1 cellular context compared by ENCODE assay signal in genomic region chr2:231611273-231612198, GRCh38.
A peak's percentile ranks its signal among the peaks of the same experiment; 100 is the strongest.
TF ChIP-seq lines count a peak whose summit lies in the region.

No MANE protein-coding gene starts in this region.

TF ChIP-seq in GM12878, 131 proteins besides CTCF, POLR2A, EP300 and RAD21 (continued from another document):
- TF ChIP-seq, protein P1, sequence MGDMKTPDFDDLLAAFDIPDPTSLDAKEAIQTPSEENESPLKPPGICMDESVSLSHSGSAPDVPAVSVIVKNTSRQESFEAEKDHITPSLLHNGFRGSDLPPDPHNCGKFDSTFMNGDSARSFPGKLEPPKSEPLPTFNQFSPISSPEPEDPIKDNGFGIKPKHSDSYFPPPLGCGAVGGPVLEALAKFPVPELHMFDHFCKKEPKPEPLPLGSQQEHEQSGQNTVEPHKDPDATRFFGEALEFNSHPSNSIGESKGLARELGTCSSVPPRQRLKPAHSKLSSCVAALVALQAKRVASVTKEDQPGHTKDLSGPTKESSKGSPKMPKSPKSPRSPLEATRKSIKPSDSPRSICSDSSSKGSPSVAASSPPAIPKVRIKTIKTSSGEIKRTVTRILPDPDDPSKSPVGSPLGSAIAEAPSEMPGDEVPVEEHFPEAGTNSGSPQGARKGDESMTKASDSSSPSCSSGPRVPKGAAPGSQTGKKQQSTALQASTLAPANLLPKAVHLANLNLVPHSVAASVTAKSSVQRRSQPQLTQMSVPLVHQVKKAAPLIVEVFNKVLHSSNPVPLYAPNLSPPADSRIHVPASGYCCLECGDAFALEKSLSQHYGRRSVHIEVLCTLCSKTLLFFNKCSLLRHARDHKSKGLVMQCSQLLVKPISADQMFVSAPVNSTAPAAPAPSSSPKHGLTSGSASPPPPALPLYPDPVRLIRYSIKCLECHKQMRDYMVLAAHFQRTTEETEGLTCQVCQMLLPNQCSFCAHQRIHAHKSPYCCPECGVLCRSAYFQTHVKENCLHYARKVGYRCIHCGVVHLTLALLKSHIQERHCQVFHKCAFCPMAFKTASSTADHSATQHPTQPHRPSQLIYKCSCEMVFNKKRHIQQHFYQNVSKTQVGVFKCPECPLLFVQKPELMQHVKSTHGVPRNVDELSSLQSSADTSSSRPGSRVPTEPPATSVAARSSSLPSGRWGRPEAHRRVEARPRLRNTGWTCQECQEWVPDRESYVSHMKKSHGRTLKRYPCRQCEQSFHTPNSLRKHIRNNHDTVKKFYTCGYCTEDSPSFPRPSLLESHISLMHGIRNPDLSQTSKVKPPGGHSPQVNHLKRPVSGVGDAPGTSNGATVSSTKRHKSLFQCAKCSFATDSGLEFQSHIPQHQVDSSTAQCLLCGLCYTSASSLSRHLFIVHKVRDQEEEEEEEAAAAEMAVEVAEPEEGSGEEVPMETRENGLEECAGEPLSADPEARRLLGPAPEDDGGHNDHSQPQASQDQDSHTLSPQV (IDR thresholded peaks at IDR 0.05), result no peak
- TF ChIP-seq STAT3 (IDR thresholded peaks at IDR 0.05; ENCODE audit: low read depth, low read length) (no peak), E2F8 (IDR thresholded peaks at IDR 0.05; ENCODE audit: low read depth, partially characterized antibody) (no peak), CHD4 (IDR thresholded peaks at IDR 0.05) (no peak), SMARCA5 (IDR thresholded peaks at IDR 0.05) (peak; percentile 64; the same call in 1 of the 2 replicates), HDGF (IDR thresholded peaks at IDR 0.05) (peak; percentile 38; the same call in 1 of the 2 replicates), KDM1A (IDR thresholded peaks at IDR 0.05; ENCODE audit: borderline replicate concordance) (no peak), MEF2B (IDR thresholded peaks at IDR 0.05; ENCODE audit: partially characterized antibody, poor library complexity, severe bottlenecking) (no peak), ZSCAN29 (IDR thresholded peaks at IDR 0.05) (no peak), SIX5 (IDR thresholded peaks at IDR 0.05; ENCODE audit: low read depth, low read length, severe bottlenecking) (no peak), NR2C1 (IDR thresholded peaks at IDR 0.05) (no peak), MEF2A (IDR thresholded peaks at IDR 0.05; ENCODE audit: insufficient read depth, low read depth, low read length) (no peak), RB1 (IDR thresholded peaks at IDR 0.05; ENCODE audit: borderline replicate concordance) (no peak), SMC3 (IDR thresholded peaks at IDR 0.05; ENCODE audit: borderline replicate concordance, low read length) (no peak), GABPA (IDR thresholded peaks at IDR 0.05; ENCODE audit: low read depth) (no peak), RUNX3 (IDR thresholded peaks at IDR 0.05; ENCODE audit: low read length) (no peak), RFX5 (IDR thresholded peaks at IDR 0.05; ENCODE audit: low read depth, low read length) (no peak), YY1 (IDR thresholded peaks at IDR 0.05; ENCODE audit: low read depth, low read length) (no peak), POLR2AphosphoS5 (IDR thresholded peaks at IDR 0.05; ENCODE audit: low read length) (0 out of 2 replicates have a peak, but pooled peaks have one; percentile 18), CREM (IDR thresholded peaks at IDR 0.05; ENCODE audit: low read depth) (no peak), CBFB (IDR thresholded peaks at IDR 0.05; ENCODE audit: low read depth) (no peak)
- TF ChIP-seq, protein P2, sequence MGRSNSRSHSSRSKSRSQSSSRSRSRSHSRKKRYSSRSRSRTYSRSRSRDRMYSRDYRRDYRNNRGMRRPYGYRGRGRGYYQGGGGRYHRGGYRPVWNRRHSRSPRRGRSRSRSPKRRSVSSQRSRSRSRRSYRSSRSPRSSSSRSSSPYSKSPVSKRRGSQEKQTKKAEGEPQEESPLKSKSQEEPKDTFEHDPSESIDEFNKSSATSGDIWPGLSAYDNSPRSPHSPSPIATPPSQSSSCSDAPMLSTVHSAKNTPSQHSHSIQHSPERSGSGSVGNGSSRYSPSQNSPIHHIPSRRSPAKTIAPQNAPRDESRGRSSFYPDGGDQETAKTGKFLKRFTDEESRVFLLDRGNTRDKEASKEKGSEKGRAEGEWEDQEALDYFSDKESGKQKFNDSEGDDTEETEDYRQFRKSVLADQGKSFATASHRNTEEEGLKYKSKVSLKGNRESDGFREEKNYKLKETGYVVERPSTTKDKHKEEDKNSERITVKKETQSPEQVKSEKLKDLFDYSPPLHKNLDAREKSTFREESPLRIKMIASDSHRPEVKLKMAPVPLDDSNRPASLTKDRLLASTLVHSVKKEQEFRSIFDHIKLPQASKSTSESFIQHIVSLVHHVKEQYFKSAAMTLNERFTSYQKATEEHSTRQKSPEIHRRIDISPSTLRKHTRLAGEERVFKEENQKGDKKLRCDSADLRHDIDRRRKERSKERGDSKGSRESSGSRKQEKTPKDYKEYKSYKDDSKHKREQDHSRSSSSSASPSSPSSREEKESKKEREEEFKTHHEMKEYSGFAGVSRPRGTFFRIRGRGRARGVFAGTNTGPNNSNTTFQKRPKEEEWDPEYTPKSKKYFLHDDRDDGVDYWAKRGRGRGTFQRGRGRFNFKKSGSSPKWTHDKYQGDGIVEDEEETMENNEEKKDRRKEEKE (IDR thresholded peaks at IDR 0.05), result no peak
- TF ChIP-seq, protein P3, sequence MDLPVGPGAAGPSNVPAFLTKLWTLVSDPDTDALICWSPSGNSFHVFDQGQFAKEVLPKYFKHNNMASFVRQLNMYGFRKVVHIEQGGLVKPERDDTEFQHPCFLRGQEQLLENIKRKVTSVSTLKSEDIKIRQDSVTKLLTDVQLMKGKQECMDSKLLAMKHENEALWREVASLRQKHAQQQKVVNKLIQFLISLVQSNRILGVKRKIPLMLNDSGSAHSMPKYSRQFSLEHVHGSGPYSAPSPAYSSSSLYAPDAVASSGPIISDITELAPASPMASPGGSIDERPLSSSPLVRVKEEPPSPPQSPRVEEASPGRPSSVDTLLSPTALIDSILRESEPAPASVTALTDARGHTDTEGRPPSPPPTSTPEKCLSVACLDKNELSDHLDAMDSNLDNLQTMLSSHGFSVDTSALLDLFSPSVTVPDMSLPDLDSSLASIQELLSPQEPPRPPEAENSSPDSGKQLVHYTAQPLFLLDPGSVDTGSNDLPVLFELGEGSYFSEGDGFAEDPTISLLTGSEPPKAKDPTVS (IDR thresholded peaks at IDR 0.05; ENCODE audit: low read depth, low read length), result no peak
- TF ChIP-seq, protein P4, sequence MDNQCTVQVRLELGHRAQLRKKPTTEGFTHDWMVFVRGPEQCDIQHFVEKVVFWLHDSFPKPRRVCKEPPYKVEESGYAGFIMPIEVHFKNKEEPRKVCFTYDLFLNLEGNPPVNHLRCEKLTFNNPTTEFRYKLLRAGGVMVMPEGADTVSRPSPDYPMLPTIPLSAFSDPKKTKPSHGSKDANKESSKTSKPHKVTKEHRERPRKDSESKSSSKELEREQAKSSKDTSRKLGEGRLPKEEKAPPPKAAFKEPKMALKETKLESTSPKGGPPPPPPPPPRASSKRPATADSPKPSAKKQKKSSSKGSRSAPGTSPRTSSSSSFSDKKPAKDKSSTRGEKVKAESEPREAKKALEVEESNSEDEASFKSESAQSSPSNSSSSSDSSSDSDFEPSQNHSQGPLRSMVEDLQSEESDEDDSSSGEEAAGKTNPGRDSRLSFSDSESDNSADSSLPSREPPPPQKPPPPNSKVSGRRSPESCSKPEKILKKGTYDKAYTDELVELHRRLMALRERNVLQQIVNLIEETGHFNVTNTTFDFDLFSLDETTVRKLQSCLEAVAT (IDR thresholded peaks at IDR 0.05), result 0 out of 2 replicates have a peak, but pooled peaks have one; percentile 18
- TF ChIP-seq, protein P5, sequence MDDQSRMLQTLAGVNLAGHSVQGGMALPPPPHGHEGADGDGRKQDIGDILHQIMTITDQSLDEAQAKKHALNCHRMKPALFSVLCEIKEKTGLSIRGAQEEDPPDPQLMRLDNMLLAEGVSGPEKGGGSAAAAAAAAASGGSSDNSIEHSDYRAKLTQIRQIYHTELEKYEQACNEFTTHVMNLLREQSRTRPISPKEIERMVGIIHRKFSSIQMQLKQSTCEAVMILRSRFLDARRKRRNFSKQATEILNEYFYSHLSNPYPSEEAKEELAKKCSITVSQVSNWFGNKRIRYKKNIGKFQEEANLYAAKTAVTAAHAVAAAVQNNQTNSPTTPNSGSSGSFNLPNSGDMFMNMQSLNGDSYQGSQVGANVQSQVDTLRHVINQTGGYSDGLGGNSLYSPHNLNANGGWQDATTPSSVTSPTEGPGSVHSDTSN (IDR thresholded peaks at IDR 0.05; ENCODE audit: insufficient replicate concordance, low read depth, low read length), result no peak
- TF ChIP-seq, protein P6, sequence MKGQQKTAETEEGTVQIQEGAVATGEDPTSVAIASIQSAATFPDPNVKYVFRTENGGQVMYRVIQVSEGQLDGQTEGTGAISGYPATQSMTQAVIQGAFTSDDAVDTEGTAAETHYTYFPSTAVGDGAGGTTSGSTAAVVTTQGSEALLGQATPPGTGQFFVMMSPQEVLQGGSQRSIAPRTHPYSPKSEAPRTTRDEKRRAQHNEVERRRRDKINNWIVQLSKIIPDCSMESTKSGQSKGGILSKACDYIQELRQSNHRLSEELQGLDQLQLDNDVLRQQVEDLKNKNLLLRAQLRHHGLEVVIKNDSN (IDR thresholded peaks at IDR 0.05; ENCODE audit: borderline replicate concordance, extremely low read length, insufficient read depth, low read depth, low read length), result no peak
- TF ChIP-seq, protein P7, sequence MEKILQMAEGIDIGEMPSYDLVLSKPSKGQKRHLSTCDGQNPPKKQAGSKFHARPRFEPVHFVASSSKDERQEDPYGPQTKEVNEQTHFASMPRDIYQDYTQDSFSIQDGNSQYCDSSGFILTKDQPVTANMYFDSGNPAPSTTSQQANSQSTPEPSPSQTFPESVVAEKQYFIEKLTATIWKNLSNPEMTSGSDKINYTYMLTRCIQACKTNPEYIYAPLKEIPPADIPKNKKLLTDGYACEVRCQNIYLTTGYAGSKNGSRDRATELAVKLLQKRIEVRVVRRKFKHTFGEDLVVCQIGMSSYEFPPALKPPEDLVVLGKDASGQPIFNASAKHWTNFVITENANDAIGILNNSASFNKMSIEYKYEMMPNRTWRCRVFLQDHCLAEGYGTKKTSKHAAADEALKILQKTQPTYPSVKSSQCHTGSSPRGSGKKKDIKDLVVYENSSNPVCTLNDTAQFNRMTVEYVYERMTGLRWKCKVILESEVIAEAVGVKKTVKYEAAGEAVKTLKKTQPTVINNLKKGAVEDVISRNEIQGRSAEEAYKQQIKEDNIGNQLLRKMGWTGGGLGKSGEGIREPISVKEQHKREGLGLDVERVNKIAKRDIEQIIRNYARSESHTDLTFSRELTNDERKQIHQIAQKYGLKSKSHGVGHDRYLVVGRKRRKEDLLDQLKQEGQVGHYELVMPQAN (conservative IDR thresholded peaks at IDR 0.05), result no peak
